Comparison of ENCODE assay signal across 8 cellular contexts in the genomic region with DNA sequence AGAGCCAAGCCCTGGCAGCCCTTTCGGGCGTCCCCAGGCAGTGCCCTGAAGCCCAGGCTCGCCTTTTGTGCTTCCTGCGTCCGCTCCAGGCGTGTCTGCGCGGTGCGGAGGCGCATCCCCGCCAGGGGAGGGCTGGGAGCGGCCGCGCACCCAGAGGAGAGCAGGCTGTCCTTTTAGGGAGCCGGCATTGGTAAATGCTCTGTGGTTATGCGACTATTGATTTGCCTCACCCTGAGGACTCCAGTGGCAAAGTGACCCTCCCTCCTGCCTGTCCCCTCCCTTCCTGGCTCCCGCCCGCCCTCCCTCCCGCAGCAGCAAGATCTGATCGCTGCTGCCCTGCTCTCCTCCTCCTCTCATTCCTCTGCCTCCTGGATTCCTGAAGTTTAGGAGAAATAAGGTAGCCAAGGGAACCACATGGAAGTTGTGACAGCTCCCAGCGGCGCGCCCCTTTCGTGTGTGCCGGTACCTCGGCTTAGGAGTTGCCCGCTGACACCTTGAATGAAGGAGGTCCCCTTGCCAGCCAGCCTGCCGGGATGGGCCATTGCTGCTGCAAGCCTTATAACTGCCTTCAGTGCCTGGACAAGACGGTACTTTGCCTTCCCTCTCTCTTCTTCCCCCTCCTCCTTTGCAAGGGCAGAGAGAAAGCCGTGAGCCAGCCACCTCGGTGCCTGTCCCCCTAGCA.
DNase-seq lines count a peak whose midpoint lies in the region; ATAC-seq and TF ChIP-seq lines count a peak whose summit lies in the region.

No MANE protein-coding gene starts in this region.

- peak; percentile 21 for TF ChIP-seq CTCF in brain microvascular endothelial cell (IDR thresholded peaks at IDR 0.05; ENCODE audit: low read depth, low read length, missing control alignments)
- no peak for TF ChIP-seq CTCF in left lung (IDR thresholded peaks at IDR 0.05)
- TF ChIP-seq CTCF in transverse colon (IDR thresholded peaks at IDR 0.05): no peak
- TF ChIP-seq CTCF in GM13977 (IDR thresholded peaks at IDR 0.05; ENCODE audit: extremely low read depth, insufficient read depth, missing control alignments): no peak

- no peak for TF ChIP-seq EP300 in transverse colon (IDR thresholded peaks at IDR 0.05; ENCODE audit: low read depth)

- H3K4me3 ChIP-seq in brain microvascular endothelial cell (ENCODE audit: low read depth, low read length): peak overlapping the region; percentile 32
- H3K4me3 ChIP-seq in left lung: no peak overlapping the region
- H3K4me3 ChIP-seq in transverse colon: peak overlapping the region in 3 of 4 donors; percentile 13 to 35 (median 21)

- in situ Hi-C loops in brain microvascular endothelial cell (cut with HindIII; ENCODE audit: low pct_ligation_motif_present, low sequenced_read_pairs) (no loop called here), transverse colon (cut with MboI; ENCODE audit: low pct_ligation_motif_present in 1 of 4, low pct_unique_long_range_greater_than_20kb in 1 of 4, low sequenced_read_pairs in 3 of 4) (no loop called here), GM13977 (cut with MboI; ENCODE audit: low pct_unique_long_range_greater_than_20kb, low sequenced_read_pairs, unreplicated experiment) (no loop called here)

- intact Hi-C loops in Right ventricle myocardium inferior (cut with DNase I) (loop anchor here (5.0 kb wide), 1 partner anchor 44 kb away; no protein-coding TSS in a partner anchor), cardiac septum (cut with DNase I) (no loop called here), left lung (cut with DNase I) (no loop called here), transverse colon (cut with DNase I; ENCODE audit: low total_unique reads) (no loop called here)

- 3% methylated on average over 22 of the region's 31 CpGs; no CpG with 5 or more reads in 1 of the 2 donors for WGBS in transverse colon (ENCODE audit: low coverage in 1 of 2), 2 donors

- peak; percentile 92 for ATAC-seq in Right ventricle myocardium inferior
- ATAC-seq in left lung: peak; percentile 78
- no peak for ATAC-seq in activated CD4-positive, CD25-positive, alpha-beta regulatory T cell treated with anti-CD3 and anti-CD28 coated beads, Interleukin-2, amount 50 U/mL, for 24 hours

- DNase-seq in Right ventricle myocardium inferior (ENCODE audit: missing footprints): peak; percentile 77
- DNase-seq in cardiac septum (ENCODE audit: low spot score): no peak
- DNase-seq in brain microvascular endothelial cell: no peak
- no peak for DNase-seq in left lung
- DNase-seq in transverse colon: no peak
- no peak for DNase-seq in GM13977 (ENCODE audit: low spot score)
- DNase-seq in middle frontal gyrus (ENCODE audit: extremely low spot score, low spot score): no peak

- H3K36me3 ChIP-seq in brain microvascular endothelial cell (replicated peaks): no peaks in the 10 kb centered on the region
- no peaks in the 10 kb centered on the region for H3K36me3 ChIP-seq in left lung
- no peaks in the 10 kb centered on the region for H3K36me3 ChIP-seq in transverse colon

- H3K27me3 ChIP-seq in brain microvascular endothelial cell (replicated peaks): peaks cover 48% of the 10 kb centered on the region
- peaks cover 36 to 52% of the 10 kb centered on the region in 2 donors for H3K27me3 ChIP-seq in left lung
- H3K27me3 ChIP-seq in transverse colon: peaks cover 53% of the 10 kb centered on the region

- H3K4me1 ChIP-seq in left lung: peaks cover 0 to 4% of the 10 kb centered on the region in 2 donors
- peaks cover 0 to 12% (median 0%) of the 10 kb centered on the region in 4 donors for H3K4me1 ChIP-seq in transverse colon

- H3K9me3 ChIP-seq in left lung (no peaks in the 10 kb centered on the region), transverse colon (no peaks in the 10 kb centered on the region)

- no peak for TF ChIP-seq POLR2A in transverse colon (IDR thresholded peaks at IDR 0.05)

- H3K27ac ChIP-seq in brain microvascular endothelial cell (no peak overlapping the region), left lung (no peak overlapping the region), transverse colon (peak overlapping the region in 3 of 4 donors; percentile 33 to 73 (median 58))

Comparison
In these comparisons a context has a peak if more than half of its experiments do, and no peak if none do; other contexts are left out.
1. ATAC-seq: peak in Right ventricle myocardium inferior (single experiment) and left lung (single experiment); none in activated CD4-positive, CD25-positive, alpha-beta regulatory T cell treated with anti-CD3 and anti-CD28 coated beads, Interleukin-2, amount 50 U/mL, for 24 hours (0 of 2).
2. H3K27ac ChIP-seq: peak in transverse colon (3 of 4); none in brain microvascular endothelial cell (single experiment) and left lung (0 of 2).
3. H3K4me3 ChIP-seq: peak in brain microvascular endothelial cell (single experiment) and transverse colon (3 of 4); none in left lung (0 of 2).